ENCODE assay signal across 1 cellular context in genomic region chr12:51070004-51070403, GRCh38.
TF ChIP-seq lines count a peak whose summit lies in the region.

No MANE protein-coding gene starts in this region.

TF ChIP-seq in K562, 482 proteins besides CTCF, POLR2A, EP300 and RAD21 (continued from another document):
- TF ChIP-seq MLLT1 (IDR thresholded peaks at IDR 0.05) = no peak
- TF ChIP-seq USF2 (CRISPR knock-in tag; IDR thresholded peaks at IDR 0.05) = peak; percentile 81
- no peak for TF ChIP-seq NCOR1 (IDR thresholded peaks at IDR 0.05)
- 0 out of 2 replicates have a peak, but pooled peaks have one; percentile 19 for TF ChIP-seq ZNF766 (CRISPR knock-in tag; conservative IDR thresholded peaks at IDR 0.05)
- TF ChIP-seq CTBP1 (IDR thresholded peaks at IDR 0.05; ENCODE audit: borderline replicate concordance) = peak; percentile 74; the same call in 1 of the 2 replicates
- TF ChIP-seq TFE3 (CRISPR knock-in tag; IDR thresholded peaks at IDR 0.05) = peak; percentile 83
- no peak for TF ChIP-seq ZFX (CRISPR knock-in tag; IDR thresholded peaks at IDR 0.05)
- TF ChIP-seq MXD1 (CRISPR knock-in tag; IDR thresholded peaks at IDR 0.05; ENCODE audit: borderline replicate concordance, poor library complexity, severe bottlenecking) = no peak
- TF ChIP-seq MYC (IDR thresholded peaks at IDR 0.05; ENCODE audit: low read depth, low read length) = peak; percentile 85
- TF ChIP-seq MYC (CRISPR knock-in tag; IDR thresholded peaks at IDR 0.05; ENCODE audit: borderline replicate concordance, low read depth) = no peak
- no peak for TF ChIP-seq ZNF133 (CRISPR knock-in tag; IDR thresholded peaks at IDR 0.05)
- peak; percentile 49 for TF ChIP-seq TAL1 (IDR thresholded peaks at IDR 0.05)
- TF ChIP-seq CREB3 (tag; conservative IDR thresholded peaks at IDR 0.05; ENCODE audit: low read depth) = no peak
- TF ChIP-seq CEBPB (tag; IDR thresholded peaks at IDR 0.05) = peak; percentile 93
- TF ChIP-seq TOE1 (IDR thresholded peaks at IDR 0.05; ENCODE audit: borderline replicate concordance) = peak; percentile 66; the same call in 1 of the 2 replicates
- TF ChIP-seq TOE1 (CRISPR knock-in tag; IDR thresholded peaks at IDR 0.05; ENCODE audit: borderline replicate concordance, low read depth) = no peak
- peak; percentile 61 to 69; a peak in 2 of 4 replicates for TF ChIP-seq TRIM24 (IDR thresholded peaks at IDR 0.05)
- peak; percentile 47; the same call in 1 of the 2 replicates for TF ChIP-seq IRF9 (tag; IDR thresholded peaks at IDR 0.05)
- peak; percentile 53 for TF ChIP-seq CXXC5 (CRISPR knock-in tag; IDR thresholded peaks at IDR 0.05)
- TF ChIP-seq SOX6 (IDR thresholded peaks at IDR 0.05) = peak; percentile 44; the same call in 1 of the 2 replicates
- peak; percentile 74 for TF ChIP-seq USF1 (CRISPR knock-in tag; IDR thresholded peaks at IDR 0.05)
- no peak for TF ChIP-seq CSDE1 (IDR thresholded peaks at IDR 0.05)
- no peak for TF ChIP-seq SETDB1 (IDR thresholded peaks at IDR 0.05; ENCODE audit: low read length)
- TF ChIP-seq ZNF41 (CRISPR knock-in tag; conservative IDR thresholded peaks at IDR 0.05) = no peak
- TF ChIP-seq CBFA2T3 (IDR thresholded peaks at IDR 0.05) = peak; percentile 38
- no peak for TF ChIP-seq MEF2A (IDR thresholded peaks at IDR 0.05; ENCODE audit: control insufficient read depth, low read depth, low read length)
- no peak for TF ChIP-seq ZNF175 (CRISPR knock-in tag; IDR thresholded peaks at IDR 0.05; ENCODE audit: low read depth)
- TF ChIP-seq ZBTB11 (CRISPR knock-in tag; IDR thresholded peaks at IDR 0.05) = no peak
- TF ChIP-seq ZNF318 (IDR thresholded peaks at IDR 0.05; ENCODE audit: borderline replicate concordance in 1 of 2, low read depth in 1 of 2) = peak in 1 of 2 experiments; percentile 57; a peak in 1 of 4 replicates
- no peak for TF ChIP-seq GATAD2A (IDR thresholded peaks at IDR 0.05)
- no peak for TF ChIP-seq CGGBP1 (CRISPR knock-in tag; IDR thresholded peaks at IDR 0.05)
- 0 out of 2 replicates have a peak, but pooled peaks have one; percentile 32 for TF ChIP-seq HMBOX1 (IDR thresholded peaks at IDR 0.05)
- TF ChIP-seq JUN (IDR thresholded peaks at IDR 0.05; ENCODE audit: borderline replicate concordance, low read depth, low read length) = 0 out of 2 replicates have a peak, but pooled peaks have one; percentile 9
- no peak for TF ChIP-seq JUN (CRISPR knock-in tag; IDR thresholded peaks at IDR 0.05; ENCODE audit: borderline replicate concordance)
- peak; percentile 61; the same call in 1 of the 2 replicates for TF ChIP-seq ARID1B (IDR thresholded peaks at IDR 0.05)
- TF ChIP-seq HDAC8 (tag; IDR thresholded peaks at IDR 0.05) = no peak
- no peak for TF ChIP-seq SRSF7 (optimal IDR thresholded peaks at IDR 0.05; ENCODE audit: low read depth, low read length)
- TF ChIP-seq SMARCA4 (IDR thresholded peaks at IDR 0.05) = peak; percentile 46; the same call in 1 of the 2 replicates
- TF ChIP-seq PML (IDR thresholded peaks at IDR 0.05; ENCODE audit: low read length) = no peak
- no peak for TF ChIP-seq ZNF778 (CRISPR knock-in tag; IDR thresholded peaks at IDR 0.05)
- no peak for TF ChIP-seq SMARCC2 (IDR thresholded peaks at IDR 0.05; ENCODE audit: low read depth)
TF ChIP-seq in K562: peak in this region for 34.
